In genomic region chr6:11460001-11460668, GRCh38 we compare ENCODE assay signal across 8 cellular contexts.
DNase-seq lines count a peak whose midpoint lies in the region; ATAC-seq, FAIRE-seq and TF ChIP-seq lines count a peak whose summit lies in the region.

No MANE protein-coding gene starts in this region.

- H3K79me2 ChIP-seq in GM12878 (ENCODE audit: control insufficient read depth, insufficient read depth, low read length): no peaks in the 10 kb centered on the region

- peak overlapping the region; percentile 90 for H3K4me2 ChIP-seq in GM12878 (ENCODE audit: control insufficient read depth, insufficient read depth)

- 4% methylated on average over 4 of the region's 4 CpGs for WGBS in GM12878 (ENCODE audit: insufficient coverage, insufficient replicate concordance, low lambda C conversion rate, missing lambda C conversion rate)
- WGBS in testis, 2 donors: 77 to 81% methylated on average over 4 of the region's 4 CpGs

- H3K36me3 ChIP-seq in GM12878 (ENCODE audit: control insufficient read depth in 2 of 2, insufficient read depth in 2 of 2, low read length in 1 of 2): no peaks in the 10 kb centered on the region
- no peaks in the 10 kb centered on the region for H3K36me3 ChIP-seq in testis (ENCODE audit: low read depth, missing control alignments)

- in situ Hi-C loops in GM12878 (cut with MboI): no loop called here

- H3K9ac ChIP-seq in GM12878 (ENCODE audit: control insufficient read depth, insufficient read depth, low read length): peak overlapping the region; percentile 55

- H3K4me3 ChIP-seq in HL-60 (replicated peaks; ENCODE audit: insufficient read depth, low read length): no peak overlapping the region
- peak overlapping the region; percentile 28; the same call in 1 of the 2 replicates for H3K4me3 ChIP-seq in GM12878
- no peak overlapping the region for H3K4me3 ChIP-seq in testis

- CTCF ChIA-PET in GM12878 (lab: Yijun Ruan, JAX): interaction anchor here (1.1 to 6.1 kb wide), 16 partner anchors 9 to 291 kb away, joined by 3 to 106 read pairs (median 8); no protein-coding TSS in a partner anchor

- TF ChIP-seq EP300 in GM12878 (IDR thresholded peaks at IDR 0.05; ENCODE audit: borderline replicate concordance in 1 of 2, control insufficient read depth in 1 of 2, low read depth in 2 of 2, low read length in 2 of 2): 0 out of 4 replicates have a peak, but pooled peaks of 1 of the 2 experiments have one; percentile 7

- H3K27ac ChIP-seq in HL-60 (replicated peaks) (no peak overlapping the region), GM12878 (ENCODE audit: control insufficient read depth, insufficient read depth) (peak overlapping the region; percentile 96), testis (peak overlapping the region in 1 of 2 donors; percentile 24)

- SMC1A ChIA-PET in GM12878 (lab: Charles Lee; ENCODE audit: uncharacterized antibody, unreplicated experiment): interaction anchor here (0.8 to 4.7 kb wide), 52 partner anchors 10 to 317 kb away, joined by 3 to 249 read pairs (median 6); partner anchors contain the start of gene NEDD9

- TF ChIP-seq POLR2A in GM19099 (IDR thresholded peaks at IDR 0.05; ENCODE audit: extremely low read depth, insufficient read length, low read depth): peak; percentile 34
- 0 out of 2 replicates have a peak, but pooled peaks have one; percentile 37 for TF ChIP-seq POLR2A in GM12878 (IDR thresholded peaks at IDR 0.05; ENCODE audit: low read depth, low read length)
- no peak for TF ChIP-seq POLR2A in testis (IDR thresholded peaks at IDR 0.05)

- no peak overlapping the region; the same call in 1 of the 2 replicates for H2AFZ ChIP-seq in GM12878 (ENCODE audit: control insufficient read depth, low read depth, low read length)

- POLR2A ChIA-PET in GM12878 (lab: Charles Lee): interaction anchor here (0.6 to 4.2 kb wide), 31 partner anchors 13 to 766 kb away, joined by 3 to 91 read pairs (median 4); partner anchors contain the start of gene NEDD9

- BruUV-seq in GM12878 (replicated peaks; lab: Mats Ljungman, UMichigan): TSS peak; percentile 69

- TF ChIP-seq CTCF in HL-60 (IDR thresholded peaks at IDR 0.05; ENCODE audit: insufficient read depth, low read length) (no peak), GM12878 (IDR thresholded peaks at IDR 0.05 in 2 of 3, conservative IDR thresholded peaks at IDR 0.05 in 1 of 3; ENCODE audit: control insufficient read depth in 2 of 3, extremely low read depth in 1 of 3, insufficient read depth in 1 of 3, low read depth in 3 of 3, low read length in 3 of 3) (peak in 2 of 3 experiments; percentile 17 to 21; a peak in 3 of 6 replicates), testis (IDR thresholded peaks at IDR 0.05) (peak in 1 of 3 experiments; percentile 9)

- H3K9me3 ChIP-seq in GM12878 (replicated peaks; ENCODE audit: control insufficient read depth, insufficient read depth, low read length) (peaks cover 2% of the 10 kb centered on the region), testis (no peaks in the 10 kb centered on the region)

- FAIRE-seq in GM12878 (lab: Jason Lieb, UNC): no peak

- H3K27me3 ChIP-seq in HL-60 (ENCODE audit: insufficient read depth, poor library complexity, severe bottlenecking): no peaks in the 10 kb centered on the region
- H3K27me3 ChIP-seq in GM12878 (replicated peaks in 1 of 2; ENCODE audit: control insufficient read depth in 2 of 2, insufficient read depth in 2 of 2, low read length in 1 of 2): no peaks in the 10 kb centered on the region
- H3K27me3 ChIP-seq in testis: no peaks in the 10 kb centered on the region

- DNase-seq in CD1c-positive myeloid dendritic cell (ENCODE audit: extremely low spot score) (peak; percentile 38), HL-60 (ENCODE audit: low read depth in 1 of 2, low spot score in 1 of 2) (peak; percentile 23 to 25), GM12878 (ENCODE audit: low read depth, low spot score) (peak; percentile 75), testis (peak; percentile 43), mesenteric fat pad (ENCODE audit: low spot score) (no peak), NCI-H510A treated with DMSO at 0.1 percent for 48 hours (lab: John Stamatoyannopoulos, UW) (no peak), AG08395 (ENCODE audit: low spot score) (no peak)

- peak; percentile 65 for ATAC-seq in GM12878

- RAD21 ChIA-PET in GM12878 (lab: Charles Lee; ENCODE audit: unreplicated experiment): interaction anchor here (0.7 to 14.9 kb wide), 43 partner anchors 16 to 330 kb away, joined by 3 to 384 read pairs (median 7); partner anchors contain the start of gene NEDD9

- H3K4me1 ChIP-seq in GM12878 (ENCODE audit: control insufficient read depth, insufficient read depth, low read length): peaks cover 40% of the 10 kb centered on the region
- no peaks in the 10 kb centered on the region for H3K4me1 ChIP-seq in testis

- no peaks in the 10 kb centered on the region for H4K20me1 ChIP-seq in GM12878 (ENCODE audit: control insufficient read depth, insufficient read depth)

- TF ChIP-seq RAD21 in GM12878 (IDR thresholded peaks at IDR 0.05; ENCODE audit: insufficient read depth, low read depth, low read length): no peak; the same call in 1 of the 2 replicates

- intact Hi-C loops in GM12878 (cut with micrococcal nuclease; ENCODE audit: unreplicated experiment): loop anchor here (1.0 to 2.0 kb wide), 4 partner anchors 15 to 137 kb away; no protein-coding TSS in a partner anchor
- intact Hi-C loops in testis (cut with DNase I; ENCODE audit: low total_unique reads): no loop called here

TF ChIP-seq in GM12878, 131 proteins besides CTCF, POLR2A, EP300 and RAD21 (continues in another document):
- TF ChIP-seq IRF3 (IDR thresholded peaks at IDR 0.05) (no peak), YY1 (IDR thresholded peaks at IDR 0.05; ENCODE audit: low read depth, low read length) (0 out of 2 replicates have a peak, but pooled peaks have one; percentile 28), POU2F2 (IDR thresholded peaks at IDR 0.05; ENCODE audit: borderline replicate concordance, low read depth, low read length) (peak; percentile 76; the same call in 1 of the 3 replicates), CUX1 (IDR thresholded peaks at IDR 0.05; ENCODE audit: insufficient replicate concordance, low read depth, low read length) (no peak), IRF4 (IDR thresholded peaks at IDR 0.05; ENCODE audit: low read depth, low read length) (0 out of 2 replicates have a peak, but pooled peaks have one; percentile 6), ETV6 (conservative IDR thresholded peaks at IDR 0.05 in 1 of 2, IDR thresholded peaks at IDR 0.05 in 1 of 2; ENCODE audit: borderline replicate concordance in 1 of 2, low read depth in 1 of 2) (0 out of 4 replicates have a peak, but pooled peaks of 1 of the 2 experiments have one; percentile 11), POLR2AphosphoS5 (IDR thresholded peaks at IDR 0.05; ENCODE audit: low read length) (peak; percentile 57; the same call in 1 of the 2 replicates), JUNB (IDR thresholded peaks at IDR 0.05) (peak; percentile 34), FOXM1 (IDR thresholded peaks at IDR 0.05; ENCODE audit: low read depth, low read length) (0 out of 2 replicates have a peak, but pooled peaks have one; percentile 29), NFIC (IDR thresholded peaks at IDR 0.05; ENCODE audit: low read depth, low read length) (peak; percentile 52; the same call in 1 of the 2 replicates), CBFB (IDR thresholded peaks at IDR 0.05; ENCODE audit: low read depth) (peak; percentile 22; the same call in 1 of the 2 replicates), LARP7 (IDR thresholded peaks at IDR 0.05) (0 out of 2 replicates have a peak, but pooled peaks have one; percentile 17), EED (IDR thresholded peaks at IDR 0.05; ENCODE audit: low read depth) (peak; percentile 79), DPF2 (IDR thresholded peaks at IDR 0.05) (peak; percentile 8; the same call in 1 of the 2 replicates)

Comparison
In these comparisons a context has a peak if more than half of its experiments do, and no peak if none do; other contexts are left out.
1. DNase-seq: peak in CD1c-positive myeloid dendritic cell (single experiment), HL-60 (2 of 2), GM12878 (single experiment) and testis (single experiment); none in mesenteric fat pad (single experiment), NCI-H510A treated with DMSO at 0.1 percent for 48 hours (single experiment) and AG08395 (single experiment).